ENCODE assay signal across 1 cellular context in the genomic region with DNA sequence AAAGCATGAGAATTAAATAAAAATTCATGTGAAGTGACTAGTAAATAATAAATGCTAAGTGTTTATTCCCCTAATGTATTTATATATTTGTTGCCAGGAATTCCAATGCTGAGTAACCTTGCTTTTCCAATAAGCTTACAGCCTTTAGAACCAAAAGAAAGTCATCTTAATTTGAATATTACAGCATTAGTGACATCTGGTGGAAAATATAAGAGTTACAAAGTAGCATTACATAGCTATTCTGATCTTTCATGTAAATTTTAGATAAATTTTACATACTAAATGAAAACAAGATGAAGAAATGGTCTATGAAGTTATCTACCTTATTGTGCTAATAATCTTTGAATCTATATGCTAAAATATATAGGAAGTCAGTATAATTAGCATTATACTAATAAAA.
TF ChIP-seq lines count a peak whose summit lies in the region.

No MANE protein-coding gene starts in this region.

TF ChIP-seq in GM23338, 12 proteins besides CTCF, POLR2A, EP300 and RAD21 (continued from another document):
- TF ChIP-seq, protein P1, sequence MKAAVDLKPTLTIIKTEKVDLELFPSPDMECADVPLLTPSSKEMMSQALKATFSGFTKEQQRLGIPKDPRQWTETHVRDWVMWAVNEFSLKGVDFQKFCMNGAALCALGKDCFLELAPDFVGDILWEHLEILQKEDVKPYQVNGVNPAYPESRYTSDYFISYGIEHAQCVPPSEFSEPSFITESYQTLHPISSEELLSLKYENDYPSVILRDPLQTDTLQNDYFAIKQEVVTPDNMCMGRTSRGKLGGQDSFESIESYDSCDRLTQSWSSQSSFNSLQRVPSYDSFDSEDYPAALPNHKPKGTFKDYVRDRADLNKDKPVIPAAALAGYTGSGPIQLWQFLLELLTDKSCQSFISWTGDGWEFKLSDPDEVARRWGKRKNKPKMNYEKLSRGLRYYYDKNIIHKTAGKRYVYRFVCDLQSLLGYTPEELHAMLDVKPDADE (IDR thresholded peaks at IDR 0.05) = no peak
- TF ChIP-seq ZNF114 (CRISPR knock-in tag; IDR thresholded peaks at IDR 0.05) (no peak), ZNF331 (CRISPR knock-in tag; IDR thresholded peaks at IDR 0.05; ENCODE audit: low read depth) (no peak), NANOG (IDR thresholded peaks at IDR 0.05; ENCODE audit: borderline replicate concordance) (no peak), JUNB (IDR thresholded peaks at IDR 0.05; ENCODE audit: unreplicated experiment) (no peak), POLR2AphosphoS5 (IDR thresholded peaks at IDR 0.05; ENCODE audit: low read depth) (no peak)
- TF ChIP-seq, protein P2, sequence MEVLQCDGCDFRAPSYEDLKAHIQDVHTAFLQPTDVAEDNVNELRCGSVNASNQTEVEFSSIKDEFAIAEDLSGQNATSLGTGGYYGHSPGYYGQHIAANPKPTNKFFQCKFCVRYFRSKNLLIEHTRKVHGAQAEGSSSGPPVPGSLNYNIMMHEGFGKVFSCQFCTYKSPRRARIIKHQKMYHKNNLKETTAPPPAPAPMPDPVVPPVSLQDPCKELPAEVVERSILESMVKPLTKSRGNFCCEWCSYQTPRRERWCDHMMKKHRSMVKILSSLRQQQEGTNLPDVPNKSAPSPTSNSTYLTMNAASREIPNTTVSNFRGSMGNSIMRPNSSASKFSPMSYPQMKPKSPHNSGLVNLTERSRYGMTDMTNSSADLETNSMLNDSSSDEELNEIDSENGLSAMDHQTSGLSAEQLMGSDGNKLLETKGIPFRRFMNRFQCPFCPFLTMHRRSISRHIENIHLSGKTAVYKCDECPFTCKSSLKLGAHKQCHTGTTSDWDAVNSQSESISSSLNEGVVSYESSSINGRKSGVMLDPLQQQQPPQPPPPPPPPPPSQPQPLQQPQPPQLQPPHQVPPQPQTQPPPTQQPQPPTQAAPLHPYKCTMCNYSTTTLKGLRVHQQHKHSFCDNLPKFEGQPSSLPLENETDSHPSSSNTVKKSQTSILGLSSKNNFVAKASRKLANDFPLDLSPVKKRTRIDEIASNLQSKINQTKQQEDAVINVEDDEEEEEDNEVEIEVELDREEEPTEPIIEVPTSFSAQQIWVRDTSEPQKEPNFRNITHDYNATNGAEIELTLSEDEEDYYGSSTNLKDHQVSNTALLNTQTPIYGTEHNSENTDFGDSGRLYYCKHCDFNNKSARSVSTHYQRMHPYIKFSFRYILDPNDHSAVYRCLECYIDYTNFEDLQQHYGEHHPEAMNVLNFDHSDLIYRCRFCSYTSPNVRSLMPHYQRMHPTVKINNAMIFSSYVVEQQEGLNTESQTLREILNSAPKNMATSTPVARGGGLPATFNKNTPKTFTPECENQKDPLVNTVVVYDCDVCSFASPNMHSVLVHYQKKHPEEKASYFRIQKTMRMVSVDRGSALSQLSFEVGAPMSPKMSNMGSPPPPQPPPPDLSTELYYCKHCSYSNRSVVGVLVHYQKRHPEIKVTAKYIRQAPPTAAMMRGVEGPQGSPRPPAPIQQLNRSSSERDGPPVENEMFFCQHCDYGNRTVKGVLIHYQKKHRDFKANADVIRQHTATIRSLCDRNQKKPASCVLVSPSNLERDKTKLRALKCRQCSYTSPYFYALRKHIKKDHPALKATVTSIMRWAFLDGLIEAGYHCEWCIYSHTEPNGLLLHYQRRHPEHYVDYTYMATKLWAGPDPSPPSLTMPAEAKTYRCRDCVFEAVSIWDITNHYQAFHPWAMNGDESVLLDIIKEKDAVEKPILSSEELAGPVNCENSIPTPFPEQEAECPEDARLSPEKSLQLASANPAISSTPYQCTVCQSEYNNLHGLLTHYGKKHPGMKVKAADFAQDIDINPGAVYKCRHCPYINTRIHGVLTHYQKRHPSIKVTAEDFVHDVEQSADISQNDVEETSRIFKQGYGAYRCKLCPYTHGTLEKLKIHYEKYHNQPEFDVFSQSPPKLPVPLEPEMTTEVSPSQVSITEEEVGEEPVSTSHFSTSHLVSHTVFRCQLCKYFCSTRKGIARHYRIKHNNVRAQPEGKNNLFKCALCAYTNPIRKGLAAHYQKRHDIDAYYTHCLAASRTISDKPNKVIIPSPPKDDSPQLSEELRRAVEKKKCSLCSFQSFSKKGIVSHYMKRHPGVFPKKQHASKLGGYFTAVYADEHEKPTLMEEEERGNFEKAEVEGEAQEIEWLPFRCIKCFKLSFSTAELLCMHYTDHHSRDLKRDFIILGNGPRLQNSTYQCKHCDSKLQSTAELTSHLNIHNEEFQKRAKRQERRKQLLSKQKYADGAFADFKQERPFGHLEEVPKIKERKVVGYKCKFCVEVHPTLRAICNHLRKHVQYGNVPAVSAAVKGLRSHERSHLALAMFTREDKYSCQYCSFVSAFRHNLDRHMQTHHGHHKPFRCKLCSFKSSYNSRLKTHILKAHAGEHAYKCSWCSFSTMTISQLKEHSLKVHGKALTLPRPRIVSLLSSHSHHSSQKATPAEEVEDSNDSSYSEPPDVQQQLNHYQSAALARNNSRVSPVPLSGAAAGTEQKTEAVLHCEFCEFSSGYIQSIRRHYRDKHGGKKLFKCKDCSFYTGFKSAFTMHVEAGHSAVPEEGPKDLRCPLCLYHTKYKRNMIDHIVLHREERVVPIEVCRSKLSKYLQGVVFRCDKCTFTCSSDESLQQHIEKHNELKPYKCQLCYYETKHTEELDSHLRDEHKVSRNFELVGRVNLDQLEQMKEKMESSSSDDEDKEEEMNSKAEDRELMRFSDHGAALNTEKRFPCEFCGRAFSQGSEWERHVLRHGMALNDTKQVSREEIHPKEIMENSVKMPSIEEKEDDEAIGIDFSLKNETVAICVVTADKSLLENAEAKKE (CRISPR knock-in tag; IDR thresholded peaks at IDR 0.05) = no peak
